33 cellular contexts compared by ENCODE assay signal in the genomic region with DNA sequence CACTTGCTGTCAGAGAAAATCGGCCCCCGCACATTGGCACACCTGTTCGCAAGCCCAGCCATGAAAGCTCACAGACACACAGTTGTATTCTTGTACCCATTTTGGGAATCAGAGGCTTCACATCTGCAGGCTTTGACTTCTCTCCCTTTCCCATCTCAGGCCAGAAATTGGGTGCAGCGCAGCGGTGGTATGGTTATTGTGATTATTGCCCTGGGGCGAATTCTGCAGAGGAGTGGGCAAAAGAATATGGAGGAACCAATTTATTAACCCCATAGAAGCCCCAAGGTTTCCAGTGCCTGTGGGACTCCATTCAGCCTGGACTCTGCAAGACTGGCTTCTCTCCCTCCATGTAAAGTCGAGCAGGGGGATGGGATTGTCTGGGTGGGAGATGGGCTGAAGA. TPM values are rescaled to one million over a fixed set of nuclear protein-coding genes. Genes with fewer than 3 reads are reported as not detected.
"Had no signal": no experiment of that assay in that cellular context is flagged by ENCODE, and none has a peak within 500 bp of the region (broad histone marks: within the 10 kb centered on the region; RNA-seq: fewer than 3 reads in every experiment).

No MANE protein-coding gene starts in this region.

- H3K4me1 ChIP-seq: colonic mucosa had no signal

- H3K9me3 ChIP-seq: colonic mucosa, gastrocnemius medialis, lower lobe of right lung, mucosa of descending colon had no signal

- FAIRE-seq: endometrium, keratinocyte had no signal

- H3K4me3 Mint-ChIP-seq: dendritic cell treated with granulocyte-macrophage colony-stimulating factor and Interleukin-4, amounts not matched to agents 40 ng/mL and 50 ng/mL, for 4 days; effector memory CD8-positive, alpha-beta T cell; endodermal cell; immature natural killer cell; mesothelial cell of epicardium had no signal

- DNase-seq: colonic mucosa; cortex of kidney; effector CD8-positive, alpha-beta T cell; effector memory CD8-positive, alpha-beta T cell; endodermal cell; erythroblast; esophagus squamous epithelium; foreskin fibroblast; foreskin melanocyte; gastrocnemius medialis; glutamatergic neuron; heart right ventricle; hippocampal formation; immature natural killer cell; left cardiac atrium; left lung; left ventricle myocardium superior; lower lobe of right lung; mesenchymal stem cell; mucosa of descending colon; naive B cell had no signal

- H3K9me3 Mint-ChIP-seq: dendritic cell treated with granulocyte-macrophage colony-stimulating factor and Interleukin-4, amounts not matched to agents 40 ng/mL and 50 ng/mL, for 4 days; effector memory CD8-positive, alpha-beta T cell; immature natural killer cell had no signal

- H3K36me3 ChIP-seq: colonic mucosa, esophagus squamous epithelium, gastrocnemius medialis, heart right ventricle, left lung, lower lobe of right lung had no signal

- H3K4me1 Mint-ChIP-seq: endodermal cell had no signal

- H3K4me3 ChIP-seq: colonic mucosa, esophagus squamous epithelium, gastrocnemius medialis, heart right ventricle, left lung, lower lobe of right lung, mucosa of descending colon had no signal

- ATAC-seq: effector memory CD8-positive, alpha-beta T cell; esophagus mucosa; gastrocnemius medialis; heart right ventricle; left cardiac atrium; left lung; left ventricle myocardium superior; lower lobe of right lung; mucosa of descending colon had no signal

- H3K36me3 Mint-ChIP-seq: immature natural killer cell, mesothelial cell of epicardium had no signal

- H3K27ac ChIP-seq: colonic mucosa, epithelial cell of prostate, esophagus squamous epithelium, gastrocnemius medialis, heart right ventricle, left lung, lower lobe of right lung had no signal

RNA-seq across cellular contexts. Expression of gene TLX1, which starts 14.0 kb away (rescaled TPM):
- total RNA-seq: dermis microvascular lymphatic vessel endothelial cell, endodermal cell, esophagus mucosa, esophagus squamous epithelium, gastrocnemius medialis, glomerular endothelial cell, kidney epithelial cell, left lung, left ventricle myocardium superior, lower lobe of right lung, lung microvascular endothelial cell, mesenteric fat pad, mesothelial cell of epicardium, myocyte had no signal
- polyA plus RNA-seq: immature natural killer cell, keratinocyte had no signal
